In the genomic region with DNA sequence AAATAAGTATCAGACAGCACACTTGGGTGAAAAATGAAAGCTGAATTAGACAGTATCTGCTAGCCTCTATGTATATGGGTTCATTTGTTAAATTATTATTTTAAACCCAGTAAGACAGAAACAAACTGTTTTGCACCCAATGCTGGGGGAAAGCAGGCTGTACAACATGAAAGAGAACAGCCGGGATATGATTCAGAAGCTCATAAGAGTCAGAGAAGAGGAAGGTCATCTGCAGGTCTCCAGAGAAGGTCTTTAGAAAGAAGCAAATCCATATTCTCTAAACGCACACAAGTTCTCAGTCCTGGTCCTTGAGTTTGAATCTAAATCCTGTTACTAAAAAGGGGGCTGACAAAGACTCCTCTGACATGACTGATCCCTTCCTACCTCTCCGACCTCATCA, we compare ENCODE assay signal across 14 cellular contexts.
"Had no signal": no experiment of that assay in that cellular context is flagged by ENCODE, and none has a peak within 500 bp of the region (broad histone marks: within the 10 kb centered on the region; RNA-seq: fewer than 3 reads in every experiment).

No MANE protein-coding gene starts in this region.

- H2AFZ ChIP-seq: hepatocyte had no signal

- H3K9me3 ChIP-seq: thoracic aorta had no signal

- H3K36me3 ChIP-seq: thoracic aorta had no signal

- H3K27me3 Mint-ChIP-seq: activated naive CD8-positive, alpha-beta T cell treated with anti-CD3 and anti-CD28 coated beads for 36 hours; stimulated activated naive CD8-positive, alpha-beta T cell treated with anti-CD3 and anti-CD28 coated beads, Interleukin-15, amount 100 ng/mL, for 72 hours had no signal

- H3K79me2 ChIP-seq: hepatocyte had no signal

- H3K27ac Mint-ChIP-seq: activated CD4-positive, alpha-beta memory T cell treated with anti-CD3 and anti-CD28 coated beads for 36 hours; activated naive CD8-positive, alpha-beta T cell treated with anti-CD3 and anti-CD28 coated beads for 36 hours; activated T-cell treated with anti-CD3 and anti-CD28 coated beads, Interleukin-2, amount 50 U/mL, for 72 hours; stimulated activated naive CD8-positive, alpha-beta T cell treated with anti-CD3 and anti-CD28 coated beads, Interleukin-15, amount 100 ng/mL, for 72 hours had no signal

- ATAC-seq: activated T-cell treated with anti-CD3 and anti-CD28 coated beads, Interleukin-2, amount 50 U/mL, for 72 hours; stimulated activated naive CD8-positive, alpha-beta T cell treated with anti-CD3 and anti-CD28 coated beads, Interleukin-15, amount 100 ng/mL, for 72 hours had no signal

- H3K4me3 Mint-ChIP-seq: activated CD4-positive, alpha-beta memory T cell treated with anti-CD3 and anti-CD28 coated beads for 36 hours; activated naive CD8-positive, alpha-beta T cell treated with anti-CD3 and anti-CD28 coated beads for 36 hours; activated T-cell treated with anti-CD3 and anti-CD28 coated beads, Interleukin-2, amount 50 U/mL, for 72 hours; stimulated activated naive CD8-positive, alpha-beta T cell treated with anti-CD3 and anti-CD28 coated beads, Interleukin-15, amount 100 ng/mL, for 72 hours had no signal

- H3K36me3 Mint-ChIP-seq: activated naive CD8-positive, alpha-beta T cell treated with anti-CD3 and anti-CD28 coated beads for 36 hours had no signal

- DNase-seq: activated CD4-positive, alpha-beta memory T cell treated with anti-CD3 and anti-CD28 coated beads for 36 hours; activated gamma-delta T cell treated with Interleukin-2 at 50 U/mL for 16 hours; activated naive CD8-positive, alpha-beta T cell treated with anti-CD3 and anti-CD28 coated beads for 36 hours; activated T-cell treated with anti-CD3 and anti-CD28 coated beads, Interleukin-2, amount 50 U/mL, for 72 hours; aorta; effector CD4-positive, alpha-beta T cell; kidney glomerular epithelial cell; stimulated activated CD4-positive, alpha-beta T cell treated with anti-CD3 and anti-CD28 coated beads, Interleukin-4, amount 100 ng/mL, for 4 hours; stimulated activated naive CD8-positive, alpha-beta T cell treated with anti-CD3 and anti-CD28 coated beads, Interleukin-15, amount 100 ng/mL, for 72 hours; T-helper 9 cell had no signal

- H3K4me3 ChIP-seq: cardiac muscle cell, hepatocyte, thoracic aorta had no signal

- H3K27ac ChIP-seq: cardiac muscle cell, hepatocyte, thoracic aorta, VCaP had no signal

- H3K4me1 Mint-ChIP-seq: stimulated activated naive CD8-positive, alpha-beta T cell treated with anti-CD3 and anti-CD28 coated beads, Interleukin-15, amount 100 ng/mL, for 72 hours had no signal

- H3K27me3 ChIP-seq: cardiac muscle cell, hepatocyte had no signal

- H3K4me2 ChIP-seq: hepatocyte had no signal

- H3K9me3 Mint-ChIP-seq: activated CD4-positive, alpha-beta memory T cell treated with anti-CD3 and anti-CD28 coated beads for 36 hours; activated naive CD8-positive, alpha-beta T cell treated with anti-CD3 and anti-CD28 coated beads for 36 hours; activated T-cell treated with anti-CD3 and anti-CD28 coated beads, Interleukin-2, amount 50 U/mL, for 72 hours; stimulated activated naive CD8-positive, alpha-beta T cell treated with anti-CD3 and anti-CD28 coated beads, Interleukin-15, amount 100 ng/mL, for 72 hours had no signal
